Comparison of ENCODE assay signal across 8 cellular contexts in genomic region chr12:56839489-56840442, GRCh38.
DNase-seq lines count a peak whose midpoint lies in the region; ATAC-seq lines count a peak whose summit lies in the region.

No MANE protein-coding gene starts in this region.

- no peak overlapping the region for H3K27ac Mint-ChIP-seq in activated naive CD8-positive, alpha-beta T cell treated with anti-CD3 and anti-CD28 coated beads, Interleukin-2, amount 50 U/mL, for 24 hours

- no peaks in the 10 kb centered on the region for H3K9me3 Mint-ChIP-seq in activated naive CD8-positive, alpha-beta T cell treated with anti-CD3 and anti-CD28 coated beads, Interleukin-2, amount 50 U/mL, for 24 hours

- H3K4me1 Mint-ChIP-seq in activated naive CD8-positive, alpha-beta T cell treated with anti-CD3 and anti-CD28 coated beads, Interleukin-2, amount 50 U/mL, for 24 hours = peaks cover 13% of the 10 kb centered on the region

- no peaks in the 10 kb centered on the region for H3K4me1 ChIP-seq in iPS DF 6.9 (ENCODE audit: control insufficient read depth, insufficient read depth, low read length)

- peaks cover under 1% of the 10 kb centered on the region for H3K27me3 Mint-ChIP-seq in activated naive CD8-positive, alpha-beta T cell treated with anti-CD3 and anti-CD28 coated beads, Interleukin-2, amount 50 U/mL, for 24 hours

- no CpG with 5 or more reads among the region's 2 CpGs for WGBS in iPS DF 6.9 (ENCODE audit: insufficient coverage, insufficient read length)

- DNase-seq in activated gamma-delta T cell treated with Interleukin-2 at 50 U/mL for 16 hours (peak; percentile 5), activated gamma-delta T cell (lab: John Stamatoyannopoulos, UW) (no peak), NCI-H226 (peak; percentile 49), iPS DF 6.9 (ENCODE audit: low read depth, low spot score) (peak; percentile 35)
- DNase-seq in activated naive CD8-positive, alpha-beta T cell treated with anti-CD3 and anti-CD28 coated beads, Interleukin-2, amount 50 U/mL, for 24 hours = peak; percentile 41
- peak; percentile 9 to 20 for DNase-seq in stimulated activated CD4-positive, alpha-beta T cell treated with anti-CD3 and anti-CD28 coated beads, Interleukin-2, amount 100 ng/mL, for 48 hours

- no peaks in the 10 kb centered on the region for H3K9me3 ChIP-seq in iPS DF 6.9 (ENCODE audit: control insufficient read depth, insufficient read depth, low read length)

- no peaks in the 10 kb centered on the region for H3K27me3 ChIP-seq in iPS DF 6.9 (ENCODE audit: control insufficient read depth, insufficient read depth, low read length)

- H3K4me3 Mint-ChIP-seq in activated naive CD8-positive, alpha-beta T cell treated with anti-CD3 and anti-CD28 coated beads, Interleukin-2, amount 50 U/mL, for 24 hours = no peak overlapping the region

- H3K27ac ChIP-seq in iPS DF 6.9 (ENCODE audit: low read length) = no peak overlapping the region

- no peaks in the 10 kb centered on the region for H3K36me3 Mint-ChIP-seq in activated naive CD8-positive, alpha-beta T cell treated with anti-CD3 and anti-CD28 coated beads, Interleukin-2, amount 50 U/mL, for 24 hours (ENCODE audit: low read depth)

- peak; percentile 38 for ATAC-seq in activated naive CD8-positive, alpha-beta T cell treated with anti-CD3 and anti-CD28 coated beads, Interleukin-2, amount 50 U/mL, for 24 hours
- ATAC-seq in HG03159 (IDR thresholded peaks at IDR 0.05; ENCODE audit: unreplicated experiment) (no peak), HG03135 (IDR thresholded peaks at IDR 0.05; ENCODE audit: unreplicated experiment) (no peak)

- H3K36me3 ChIP-seq in iPS DF 6.9 (ENCODE audit: control insufficient read depth, insufficient read depth, low read length) = no peaks in the 10 kb centered on the region

- no peak overlapping the region for H3K4me3 ChIP-seq in iPS DF 6.9 (ENCODE audit: low read length)
